Comparison of ENCODE assay signal across 8 cellular contexts in the genomic region with DNA sequence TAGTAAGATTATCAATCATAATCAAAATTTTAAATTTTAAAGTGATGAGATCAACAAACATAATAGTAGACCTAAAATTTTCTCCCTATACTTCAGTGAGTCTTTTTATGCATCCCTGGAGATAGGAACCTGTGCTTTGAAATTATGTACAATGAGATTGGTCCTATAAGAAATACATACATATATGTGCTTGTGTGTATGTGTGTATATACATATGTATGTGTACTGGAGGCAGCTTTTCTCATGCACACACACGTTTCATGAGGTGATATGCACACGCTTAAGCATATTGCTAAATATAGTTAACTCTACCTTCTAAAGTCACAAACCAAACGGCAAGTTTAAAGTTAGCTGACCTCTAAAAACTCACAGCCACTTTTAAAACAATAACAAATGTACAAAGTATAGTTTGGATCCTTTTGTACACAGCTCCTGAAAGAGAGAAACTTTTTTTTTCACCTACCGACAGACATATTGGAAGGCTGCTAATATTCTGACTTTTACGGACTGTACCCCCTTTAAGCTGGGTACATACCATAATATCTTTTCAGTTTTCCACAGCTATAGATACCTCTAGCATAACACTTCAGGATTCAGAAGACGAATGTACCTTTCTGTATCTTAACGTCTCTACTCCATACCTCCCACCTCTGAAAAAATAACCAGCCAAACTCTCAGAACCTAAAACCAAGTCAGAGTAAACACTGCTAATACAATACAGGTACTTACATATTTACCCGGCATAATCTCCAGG. TPM values are rescaled to one million over a fixed set of nuclear protein-coding genes. Genes with fewer than 3 reads are reported as not detected.
DNase-seq lines count a peak whose midpoint lies in the region; ATAC-seq and TF ChIP-seq lines count a peak whose summit lies in the region.
"Had no signal": no experiment of that assay in that cellular context is flagged by ENCODE, and none has a peak within 500 bp of the region (broad histone marks: within the 10 kb centered on the region; RNA-seq: fewer than 3 reads in every experiment).

No MANE protein-coding gene starts in this region.

- H3K14ac ChIP-seq in H9 (ENCODE audit: insufficient read depth, low read length) = no peak overlapping the region

- H3K27ac ChIP-seq in H9 (ENCODE audit: insufficient read length, low read depth, low read length) (no peak overlapping the region), right cardiac atrium (ENCODE audit: low read length) (no peak overlapping the region), smooth muscle cell (ENCODE audit: low read depth) (peak overlapping the region; percentile 97), tibial nerve (peak overlapping the region in 2 of 4 donors; percentile 12 to 41)

- TF ChIP-seq CTCF in H9 (conservative IDR thresholded peaks at IDR 0.05) (no peak), smooth muscle cell (IDR thresholded peaks at IDR 0.05; ENCODE audit: borderline replicate concordance, insufficient read depth, poor library complexity, severe bottlenecking) (no peak), tibial nerve (IDR thresholded peaks at IDR 0.05) (no peak)

- no peak overlapping the region for H2AK5ac ChIP-seq in H9 (ENCODE audit: insufficient read length, low read length)

- no peaks in the 10 kb centered on the region for H3K27me3 ChIP-seq in H9 (ENCODE audit: insufficient read depth, low read length)
- H3K27me3 ChIP-seq in right cardiac atrium (ENCODE audit: control insufficient read depth, insufficient read depth) = no peaks in the 10 kb centered on the region
- H3K27me3 ChIP-seq in smooth muscle cell (ENCODE audit: low read depth) = no peaks in the 10 kb centered on the region
- no peaks in the 10 kb centered on the region for H3K27me3 ChIP-seq in tibial nerve

- peaks cover 18% of the 10 kb centered on the region for H3K23me2 ChIP-seq in H9 (ENCODE audit: insufficient read length, low read depth, low read length, poor library complexity, severe bottlenecking)

- no peaks in the 10 kb centered on the region for H3K36me3 ChIP-seq in smooth muscle cell (ENCODE audit: low read depth)
- no peaks in the 10 kb centered on the region for H3K36me3 ChIP-seq in tibial nerve

- no peak overlapping the region for H3K18ac ChIP-seq in H9 (ENCODE audit: insufficient read length, low read depth, low read length)

- no peak overlapping the region for H4K5ac ChIP-seq in H9 (ENCODE audit: insufficient read length, low read depth, low read length)

- no peak overlapping the region for H2AFZ ChIP-seq in H9 (ENCODE audit: low read length)
- H2AFZ ChIP-seq in smooth muscle cell (ENCODE audit: low read depth) = no peak overlapping the region

- no peak overlapping the region for H4K91ac ChIP-seq in H9 (ENCODE audit: insufficient read length, low read depth, low read length)

- H3K79me2 ChIP-seq in H9 (ENCODE audit: insufficient read depth, low read length) (peaks cover 60% of the 10 kb centered on the region; the same call in 1 of the 2 replicates), smooth muscle cell (ENCODE audit: low read depth) (peaks cover 95% of the 10 kb centered on the region)

- H4K20me1 ChIP-seq in H9 (ENCODE audit: control insufficient read depth, insufficient read depth, insufficient read length) = no peaks in the 10 kb centered on the region
- H4K20me1 ChIP-seq in smooth muscle cell (ENCODE audit: low read depth) = peaks cover 80% of the 10 kb centered on the region

- H2BK120ac ChIP-seq in H9 (ENCODE audit: low read depth, low read length, poor library complexity, severe bottlenecking) = no peak overlapping the region

- no peak overlapping the region for H2BK12ac ChIP-seq in H9 (ENCODE audit: insufficient read length, low read depth, low read length)

- no peaks in the 10 kb centered on the region for H3K79me1 ChIP-seq in H9 (ENCODE audit: insufficient read depth, low read depth, low read length, poor library complexity, severe bottlenecking)

- peaks cover 74 to 77% of the 10 kb centered on the region in 2 experiments for H3K4me1 Mint-ChIP-seq in H9
- peaks cover 70% of the 10 kb centered on the region for H3K4me1 Mint-ChIP-seq in activated CD4-positive, alpha-beta memory T cell treated with anti-CD3 and anti-CD28 coated beads for 36 hours (ENCODE audit: low read depth)

- H3K4me2 ChIP-seq in H9 (ENCODE audit: insufficient read depth, insufficient read length, low read length) = peak overlapping the region; percentile 55
- H3K4me2 ChIP-seq in smooth muscle cell = peak overlapping the region; percentile 94

- ATAC-seq in right cardiac atrium (no peak), HG02678 (IDR thresholded peaks at IDR 0.05; ENCODE audit: unreplicated experiment) (no peak)

- no CpG with 5 or more reads among the region's 8 CpGs for WGBS in H9 (ENCODE audit: extremely low coverage, insufficient read length, low lambda C conversion rate)
- WGBS in right cardiac atrium = 31% methylated on average over 8 of the region's 8 CpGs
- WGBS in smooth muscle cell (ENCODE audit: low lambda C conversion rate) = 44% methylated on average over 8 of the region's 8 CpGs
- WGBS in tibial nerve, 2 donors = 42 to 53% methylated on average over 8 of the region's 8 CpGs

- H3K4me3 Mint-ChIP-seq in H9 = peak overlapping the region; percentile 47 to 76; a peak in 4 of 5 replicates
- peak overlapping the region; percentile 80 for H3K4me3 Mint-ChIP-seq in activated CD4-positive, alpha-beta memory T cell treated with anti-CD3 and anti-CD28 coated beads for 36 hours

- H3K4me1 ChIP-seq in H9 (ENCODE audit: insufficient read depth, low read length) (peaks cover 11% of the 10 kb centered on the region; the same call in 1 of the 2 replicates), right cardiac atrium (ENCODE audit: control insufficient read depth, insufficient read depth, low read length) (no peaks in the 10 kb centered on the region), smooth muscle cell (ENCODE audit: low read depth) (peaks cover 66% of the 10 kb centered on the region), tibial nerve (peaks cover 0 to 74% (median 43%) of the 10 kb centered on the region in 4 donors)

- peaks cover 0 to 1% (median 0%) of the 10 kb centered on the region in 3 experiments; a peak in 2 of 7 replicates for H3K36me3 Mint-ChIP-seq in H9 (ENCODE audit: insufficient read depth in 1 of 3, low read depth in 3 of 3)
- H3K36me3 Mint-ChIP-seq in activated CD4-positive, alpha-beta memory T cell treated with anti-CD3 and anti-CD28 coated beads for 36 hours = peaks cover 2% of the 10 kb centered on the region

- no peaks in the 10 kb centered on the region for H3K9me3 ChIP-seq in H9 (ENCODE audit: control insufficient read depth, low read depth, low read length)
- H3K9me3 ChIP-seq in right cardiac atrium (ENCODE audit: control insufficient read depth, low read length) = no peaks in the 10 kb centered on the region
- no peaks in the 10 kb centered on the region for H3K9me3 ChIP-seq in smooth muscle cell (replicated peaks; ENCODE audit: low read depth)
- no peaks in the 10 kb centered on the region for H3K9me3 ChIP-seq in tibial nerve

- intact Hi-C loops in activated CD4-positive, alpha-beta memory T cell treated with anti-CD3 and anti-CD28 coated beads for 36 hours (cut with micrococcal nuclease) = loop anchor here (5.0 to 10.0 kb wide), 6 partner anchors 163 to 900 kb away; partner anchors contain the start of genes CCDC7 and KIF5B
- intact Hi-C loops in right cardiac atrium (cut with DNase I) = no loop called here

- no peaks in the 10 kb centered on the region for H3K9me3 Mint-ChIP-seq in H9
- H3K9me3 Mint-ChIP-seq in activated CD4-positive, alpha-beta memory T cell treated with anti-CD3 and anti-CD28 coated beads for 36 hours = no peaks in the 10 kb centered on the region

- no peak overlapping the region for H3K56ac ChIP-seq in H9 (ENCODE audit: insufficient read length, low read depth, low read length)

- no peak overlapping the region for H2BK15ac ChIP-seq in H9 (ENCODE audit: low read depth, low read length)

- POLR2A ChIA-PET in activated CD4-positive, alpha-beta memory T cell treated with anti-CD3 and anti-CD28 coated beads for 36 hours (lab: Charles Lee) = interaction anchor here (0.7 to 1.2 kb wide), 2 partner anchors 16 to 155 kb away, joined by 3 read pairs; no protein-coding TSS in a partner anchor

- CTCF ChIA-PET in activated CD4-positive, alpha-beta memory T cell treated with anti-CD3 and anti-CD28 coated beads for 36 hours (lab: Charles Lee) = interaction anchor here (1.0 kb wide), 2 partner anchors 12 to 54 kb away, joined by 3 to 4 read pairs; no protein-coding TSS in a partner anchor

- no peak for TF ChIP-seq EP300 in tibial nerve (IDR thresholded peaks at IDR 0.05)

- no peaks in the 10 kb centered on the region; the same call in 1 of the 2 replicates for H3K27me3 Mint-ChIP-seq in H9 (ENCODE audit: low read depth)
- H3K27me3 Mint-ChIP-seq in activated CD4-positive, alpha-beta memory T cell treated with anti-CD3 and anti-CD28 coated beads for 36 hours = peaks cover under 1% of the 10 kb centered on the region

- H3K4ac ChIP-seq in H9 (ENCODE audit: low read depth, low read length) = no peak overlapping the region

- no peak overlapping the region for H4K8ac ChIP-seq in H9 (replicated peaks; ENCODE audit: insufficient read length, low read depth, low read length)

- H2BK5ac ChIP-seq in H9 (ENCODE audit: insufficient read length, low read length) = no peak overlapping the region

- H3K23ac ChIP-seq in H9 (ENCODE audit: insufficient read length, low read depth, low read length) = no peak overlapping the region

- H3F3A ChIP-seq in smooth muscle cell (ENCODE audit: low read depth) = peaks cover 13% of the 10 kb centered on the region

- H3K4me3 ChIP-seq in right cardiac atrium (ENCODE audit: low read length) (peak overlapping the region; percentile 88), smooth muscle cell (peak overlapping the region; percentile 70), tibial nerve (peak overlapping the region in 1 of 4 donors; percentile 82)

- no peak overlapping the region for H2BK20ac ChIP-seq in H9 (ENCODE audit: low read depth, low read length, poor library complexity, severe bottlenecking)

- H3K27ac Mint-ChIP-seq in H9 = peak overlapping the region in 2 of 3 experiments; percentile 5 to 42; a peak in 4 of 7 replicates
- H3K27ac Mint-ChIP-seq in activated CD4-positive, alpha-beta memory T cell treated with anti-CD3 and anti-CD28 coated beads for 36 hours = peak overlapping the region; percentile 85

- no peak for DNase-seq in H9
- no peak for DNase-seq in activated CD4-positive, alpha-beta memory T cell treated with anti-CD3 and anti-CD28 coated beads for 36 hours
- DNase-seq in right cardiac atrium = no peak
- DNase-seq in smooth muscle cell (lab: John Stamatoyannopoulos, UW; ENCODE audit: unreplicated experiment) = no peak
- no peak for DNase-seq in iPS-NIHi7 (ENCODE audit: extremely low spot score)
- DNase-seq in tibial nerve (ENCODE audit: low spot score in 2 of 2) = no peak
- DNase-seq: nucleus accumbens had no signal

- TF ChIP-seq POLR2A in tibial nerve (IDR thresholded peaks at IDR 0.05) = no peak

- H3T11ph ChIP-seq in H9 (ENCODE audit: low read length) = no peak overlapping the region

- H3K9ac ChIP-seq in H9 (ENCODE audit: extremely low read depth, insufficient read length, low read length) (no peak overlapping the region), smooth muscle cell (ENCODE audit: low read depth) (peak overlapping the region; percentile 95)

RNA-seq across cellular contexts. Expression of gene ITGB1, which starts 3.3 kb away (rescaled TPM):
- total RNA-seq in H9 (2021) (223 and 253 TPM in 2 replicates), right cardiac atrium (100 to 1,000 TPM; 453 to 583 (median 494) TPM), smooth muscle cell (2,267 and 2,867 TPM in 2 replicates), tibial nerve (100 to 1,000 TPM; 288 to 483 (median 404) TPM)
- total RNA-seq in activated CD4-positive, alpha-beta memory T cell treated with anti-CD3 and anti-CD28 coated beads for 36 hours = 100 to 1,000 TPM; 113 to 117 TPM
- polyA plus RNA-seq in right cardiac atrium (259 TPM), smooth muscle cell (674 and 859 TPM in 2 replicates)
